In the genomic region with DNA sequence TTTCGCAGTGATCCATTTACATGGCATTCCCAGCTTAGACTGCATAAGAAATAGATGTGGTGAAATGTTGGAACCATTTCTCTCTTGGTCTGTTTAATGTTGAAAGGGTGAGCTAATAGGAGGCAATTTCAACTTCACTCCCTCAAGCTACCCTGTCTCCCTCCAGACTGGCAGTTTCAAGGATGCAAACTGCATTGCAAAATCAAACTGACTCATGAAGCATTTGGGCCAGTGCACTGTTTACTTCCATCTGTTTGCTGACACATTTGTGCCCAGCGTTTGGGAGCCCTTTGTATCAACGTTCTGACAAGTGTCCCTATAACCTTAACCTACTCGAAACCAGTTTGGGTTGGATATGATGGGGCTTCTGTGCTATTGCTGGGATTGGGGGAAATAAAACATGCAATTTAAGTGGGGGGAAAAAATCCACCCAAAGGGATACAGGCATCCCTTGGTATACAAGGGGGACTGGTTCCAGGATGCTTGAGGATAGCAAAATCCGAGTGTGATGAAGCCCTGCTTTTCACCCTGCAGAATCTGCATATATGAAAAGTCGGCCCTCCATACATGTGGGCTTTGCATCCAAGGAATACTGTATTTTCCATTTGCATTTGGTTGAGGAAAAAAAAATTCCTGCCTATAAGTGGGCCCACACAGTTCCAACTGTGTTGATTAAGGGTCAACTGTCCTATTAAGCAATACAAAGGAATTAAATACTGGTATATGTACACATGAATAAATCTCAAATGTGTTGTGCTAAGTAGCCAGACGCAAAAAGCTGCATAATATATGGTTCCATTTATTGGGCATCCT, we compare ENCODE assay signal across 11 cellular contexts. TPM values are rescaled to one million over a fixed set of nuclear protein-coding genes. Genes with fewer than 3 reads are reported as not detected.
DNase-seq lines count a peak whose midpoint lies in the region; ATAC-seq and TF ChIP-seq lines count a peak whose summit lies in the region.
"Had no signal": no experiment of that assay in that cellular context is flagged by ENCODE, and none has a peak within 500 bp of the region (broad histone marks: within the 10 kb centered on the region; RNA-seq: fewer than 3 reads in every experiment).

No MANE protein-coding gene starts in this region.

- H3K4me1 Mint-ChIP-seq in chondrocyte (ENCODE audit: low read depth): peaks cover 67% of the 10 kb centered on the region
- peaks cover 80% of the 10 kb centered on the region for H3K4me1 Mint-ChIP-seq in activated T-cell treated with anti-CD3 and anti-CD28 coated beads, Interleukin-2, amount 50 U/mL, for 24 hours (ENCODE audit: low read depth)

- intact Hi-C loops in mucosa of descending colon (cut with DNase I, micrococcal nuclease): no loop called here

- H3K36me3 Mint-ChIP-seq in chondrocyte (ENCODE audit: low read depth): peaks cover 2% of the 10 kb centered on the region
- H3K36me3 Mint-ChIP-seq in activated T-cell treated with anti-CD3 and anti-CD28 coated beads, Interleukin-2, amount 50 U/mL, for 24 hours (ENCODE audit: low read depth): peaks cover 35% of the 10 kb centered on the region

- H3K4me1 ChIP-seq in mucosa of descending colon (ENCODE audit: low read depth): peaks cover 3% of the 10 kb centered on the region

- ATAC-seq in mucosa of descending colon: peak; percentile 64
- ATAC-seq: naive thymus-derived CD8-positive, alpha-beta T cell had no signal

- H3K36me3 ChIP-seq in MG63: no peaks in the 10 kb centered on the region
- no peaks in the 10 kb centered on the region for H3K36me3 ChIP-seq in mucosa of descending colon (ENCODE audit: low read depth)

- no peak overlapping the region for H3K4me3 Mint-ChIP-seq in chondrocyte (ENCODE audit: unreplicated experiment)
- H3K4me3 Mint-ChIP-seq in activated T-cell treated with anti-CD3 and anti-CD28 coated beads, Interleukin-2, amount 50 U/mL, for 24 hours: no peak overlapping the region
- H3K4me3 Mint-ChIP-seq: activated naive CD4-positive, alpha-beta T cell treated with anti-CD3 and anti-CD28 coated beads for 36 hours had no signal

- no peaks in the 10 kb centered on the region for H3K9me3 Mint-ChIP-seq in chondrocyte (ENCODE audit: low read depth)
- H3K9me3 Mint-ChIP-seq in activated T-cell treated with anti-CD3 and anti-CD28 coated beads, Interleukin-2, amount 50 U/mL, for 24 hours: no peaks in the 10 kb centered on the region
- H3K9me3 Mint-ChIP-seq: activated naive CD4-positive, alpha-beta T cell treated with anti-CD3 and anti-CD28 coated beads for 36 hours; naive thymus-derived CD8-positive, alpha-beta T cell had no signal

- no peak overlapping the region for H3K4me3 ChIP-seq in MG63
- H3K4me3 ChIP-seq in mucosa of descending colon: no peak overlapping the region

- DNase-seq in AG08395 (ENCODE audit: low spot score): peak; percentile 79
- DNase-seq in MG63: peak; percentile 66
- DNase-seq in chondrocyte (ENCODE audit: low spot score): no peak
- no peak for DNase-seq in mucosa of descending colon
- no peak for DNase-seq in T-helper 2 cell
- DNase-seq in NCI-H2227 (lab: John Stamatoyannopoulos, UW; ENCODE audit: unreplicated experiment): no peak
- DNase-seq in activated T-cell treated with anti-CD3 and anti-CD28 coated beads, Interleukin-2, amount 50 U/mL, for 24 hours: no peak
- DNase-seq in OCI-M1 (lab: John Stamatoyannopoulos, UW): no peak
- DNase-seq: activated naive CD4-positive, alpha-beta T cell treated with anti-CD3 and anti-CD28 coated beads for 36 hours; naive thymus-derived CD8-positive, alpha-beta T cell; NCI-H1105 had no signal

- H3K9me3 ChIP-seq in MG63: no peaks in the 10 kb centered on the region
- H3K9me3 ChIP-seq in mucosa of descending colon: no peaks in the 10 kb centered on the region

- H3K27me3 ChIP-seq in MG63: no peaks in the 10 kb centered on the region

- peak overlapping the region; percentile 57 for H3K27ac Mint-ChIP-seq in chondrocyte (ENCODE audit: unreplicated experiment)
- no peak overlapping the region for H3K27ac Mint-ChIP-seq in activated T-cell treated with anti-CD3 and anti-CD28 coated beads, Interleukin-2, amount 50 U/mL, for 24 hours
- H3K27ac Mint-ChIP-seq: activated naive CD4-positive, alpha-beta T cell treated with anti-CD3 and anti-CD28 coated beads for 36 hours had no signal

- TF ChIP-seq CTCF in chondrocyte (IDR thresholded peaks at IDR 0.05): no peak
- no peak for TF ChIP-seq CTCF in mucosa of descending colon (IDR thresholded peaks at IDR 0.05)

- H3K27me3 Mint-ChIP-seq in chondrocyte (ENCODE audit: low read depth): no peaks in the 10 kb centered on the region
- no peaks in the 10 kb centered on the region for H3K27me3 Mint-ChIP-seq in activated T-cell treated with anti-CD3 and anti-CD28 coated beads, Interleukin-2, amount 50 U/mL, for 24 hours
- H3K27me3 Mint-ChIP-seq: naive thymus-derived CD8-positive, alpha-beta T cell had no signal

RNA-seq across cellular contexts. Expression of a gene that starts 15.6 kb away (rescaled TPM):
- 84.5 and 139 TPM in 2 replicates for total RNA-seq in MG63 (2014; rRNA removed; shearing (Covaris generic); ENCODE audit: low replicate concordance)
- total RNA-seq in chondrocyte (111 to 126 TPM (median 123 TPM) in 3 replicates), mucosa of descending colon (100 to 1,000 TPM in 1 of 3 donors, 10 to 100 TPM in 2; 40.3 to 114 (median 73.5) TPM)

Comparison
In these comparisons a context has a peak if more than half of its experiments do, and no peak if none do; other contexts are left out.
1. DNase-seq: peak in AG08395 (single experiment) and MG63 (single experiment); none in chondrocyte (single experiment), mucosa of descending colon (0 of 3), T-helper 2 cell (0 of 5), NCI-H2227 (single experiment), activated T-cell treated with anti-CD3 and anti-CD28 coated beads, Interleukin-2, amount 50 U/mL, for 24 hours (single experiment) and OCI-M1 (single experiment).